22 cellular contexts compared by ENCODE assay signal in the genomic region with DNA sequence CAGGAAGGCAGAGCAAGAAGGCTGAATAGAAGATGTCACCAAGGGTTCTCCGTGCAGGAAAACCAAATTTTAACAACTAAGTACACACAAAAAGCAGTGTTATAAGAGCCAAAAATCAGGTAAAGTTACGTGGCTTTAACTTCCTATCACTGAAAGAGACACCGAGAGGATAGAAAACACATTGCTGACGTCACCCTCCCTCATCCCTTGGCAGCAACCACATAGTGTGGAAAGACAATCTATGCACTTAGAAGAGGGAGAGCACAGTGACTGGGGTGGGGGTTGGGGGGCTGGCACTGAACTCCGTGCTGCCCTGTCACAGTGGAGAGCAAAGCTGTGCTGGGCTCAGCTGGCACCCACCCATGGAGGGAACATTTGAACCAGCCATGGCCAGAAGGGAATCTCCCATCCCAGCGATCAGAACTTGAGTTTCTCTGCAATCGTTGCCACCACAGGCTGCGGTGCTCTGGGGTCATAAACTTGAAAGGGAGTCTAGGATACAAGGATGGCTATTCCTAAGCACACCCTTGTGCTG.
"Had no signal": no experiment of that assay in that cellular context is flagged by ENCODE, and none has a peak within 500 bp of the region (broad histone marks: within the 10 kb centered on the region; RNA-seq: fewer than 3 reads in every experiment).

No MANE protein-coding gene starts in this region.

- H3K36me3 Mint-ChIP-seq: activated naive CD4-positive, alpha-beta T cell treated with anti-CD3 and anti-CD28 coated beads, Interleukin-2, amount 10 ng/mL, durations not matched to agents 7 days and 5 days had no signal

- H3K27me3 ChIP-seq: brain microvascular endothelial cell, colonic mucosa, gastrocnemius medialis, left lung, tibial artery had no signal

- H3K4me1 Mint-ChIP-seq: activated naive CD4-positive, alpha-beta T cell treated with anti-CD3 and anti-CD28 coated beads, Interleukin-2, amount 10 ng/mL, durations not matched to agents 7 days and 5 days; activated naive CD8-positive, alpha-beta T cell treated with anti-CD3 and anti-CD28 coated beads, Interleukin-2, amount 50 U/mL, for 24 hours had no signal

- H3K9me3 ChIP-seq: colonic mucosa, gastrocnemius medialis, tibial artery had no signal

- DNase-seq: activated CD4-positive, alpha-beta memory T cell treated with anti-CD3 and anti-CD28 coated beads, Interleukin-2, amount 10 ng/mL, durations not matched to agents 7 days and 5 days; activated CD4-positive, alpha-beta T cell treated with anti-CD3 and anti-CD28 coated beads for 48 hours; activated CD4-positive, CD25-positive, alpha-beta regulatory T cell; activated CD8-positive, alpha-beta memory T cell treated with anti-CD3 and anti-CD28 coated beads, Interleukin-2, amount 10 ng/mL, durations not matched to agents 7 days and 5 days; activated naive CD4-positive, alpha-beta T cell treated with anti-CD3 and anti-CD28 coated beads, Interleukin-2, amount 10 ng/mL, durations not matched to agents 7 days and 5 days; activated naive CD8-positive, alpha-beta T cell treated with anti-CD3 and anti-CD28 coated beads, Interleukin-2, amount 50 U/mL, for 24 hours; colonic mucosa; effector CD4-positive, alpha-beta T cell; gastrocnemius medialis; kidney; left lung; naive thymus-derived CD4-positive, alpha-beta T cell; stimulated activated CD4-positive, alpha-beta T cell treated with anti-CD3 and anti-CD28 coated beads, Interleukin-2, amount 100 ng/mL, for 24 hours; stimulated activated naive CD8-positive, alpha-beta T cell treated with anti-CD3 and anti-CD28 coated beads, Interleukin-15, Interleukin-2, amounts not matched to agents 100 U/mL and 50 U/mL, for 24 hours; SW 1271; T-helper 2 cell; tibial artery had no signal

- H3K27ac ChIP-seq: brain microvascular endothelial cell, colonic mucosa, gastrocnemius medialis, parathyroid adenoma, tibial artery had no signal

- H3K27me3 Mint-ChIP-seq: activated CD4-positive, alpha-beta memory T cell treated with anti-CD3 and anti-CD28 coated beads, Interleukin-2, amount 10 ng/mL, durations not matched to agents 7 days and 5 days; activated CD8-positive, alpha-beta memory T cell treated with anti-CD3 and anti-CD28 coated beads, Interleukin-2, amount 10 ng/mL, durations not matched to agents 7 days and 5 days; activated naive CD4-positive, alpha-beta T cell treated with anti-CD3 and anti-CD28 coated beads, Interleukin-2, amount 10 ng/mL, durations not matched to agents 7 days and 5 days; activated naive CD8-positive, alpha-beta T cell treated with anti-CD3 and anti-CD28 coated beads, Interleukin-2, amount 50 U/mL, for 24 hours; central memory CD8-positive, alpha-beta T cell; memory B cell; naive thymus-derived CD4-positive, alpha-beta T cell had no signal

- H3K4me3 ChIP-seq: colonic mucosa, gastrocnemius medialis, left lung, tibial artery had no signal

- H3K4me3 Mint-ChIP-seq: activated CD4-positive, alpha-beta memory T cell treated with anti-CD3 and anti-CD28 coated beads, Interleukin-2, amount 10 ng/mL, durations not matched to agents 7 days and 5 days; activated CD8-positive, alpha-beta memory T cell treated with anti-CD3 and anti-CD28 coated beads, Interleukin-2, amount 10 ng/mL, durations not matched to agents 7 days and 5 days; activated naive CD4-positive, alpha-beta T cell treated with anti-CD3 and anti-CD28 coated beads, Interleukin-2, amount 10 ng/mL, durations not matched to agents 7 days and 5 days; activated naive CD8-positive, alpha-beta T cell treated with anti-CD3 and anti-CD28 coated beads, Interleukin-2, amount 50 U/mL, for 24 hours; central memory CD8-positive, alpha-beta T cell; memory B cell; naive thymus-derived CD4-positive, alpha-beta T cell had no signal

- H3K27ac Mint-ChIP-seq: activated CD4-positive, alpha-beta memory T cell treated with anti-CD3 and anti-CD28 coated beads, Interleukin-2, amount 10 ng/mL, durations not matched to agents 7 days and 5 days; activated CD8-positive, alpha-beta memory T cell treated with anti-CD3 and anti-CD28 coated beads, Interleukin-2, amount 10 ng/mL, durations not matched to agents 7 days and 5 days; activated naive CD4-positive, alpha-beta T cell treated with anti-CD3 and anti-CD28 coated beads, Interleukin-2, amount 10 ng/mL, durations not matched to agents 7 days and 5 days; activated naive CD8-positive, alpha-beta T cell treated with anti-CD3 and anti-CD28 coated beads, Interleukin-2, amount 50 U/mL, for 24 hours; memory B cell; naive thymus-derived CD4-positive, alpha-beta T cell had no signal

- H3K36me3 ChIP-seq: brain microvascular endothelial cell, colonic mucosa, gastrocnemius medialis, left lung, tibial artery had no signal

- ATAC-seq: activated CD8-positive, alpha-beta memory T cell treated with anti-CD3 and anti-CD28 coated beads, Interleukin-2, amount 10 ng/mL, durations not matched to agents 7 days and 5 days; activated naive CD8-positive, alpha-beta T cell treated with anti-CD3 and anti-CD28 coated beads, Interleukin-2, amount 50 U/mL, for 24 hours; esophagus mucosa; gastrocnemius medialis; stimulated activated naive CD8-positive, alpha-beta T cell treated with anti-CD3 and anti-CD28 coated beads, Interleukin-15, Interleukin-2, amounts not matched to agents 100 U/mL and 50 U/mL, for 24 hours had no signal
